9 cellular contexts compared by ENCODE assay signal in the genomic region with DNA sequence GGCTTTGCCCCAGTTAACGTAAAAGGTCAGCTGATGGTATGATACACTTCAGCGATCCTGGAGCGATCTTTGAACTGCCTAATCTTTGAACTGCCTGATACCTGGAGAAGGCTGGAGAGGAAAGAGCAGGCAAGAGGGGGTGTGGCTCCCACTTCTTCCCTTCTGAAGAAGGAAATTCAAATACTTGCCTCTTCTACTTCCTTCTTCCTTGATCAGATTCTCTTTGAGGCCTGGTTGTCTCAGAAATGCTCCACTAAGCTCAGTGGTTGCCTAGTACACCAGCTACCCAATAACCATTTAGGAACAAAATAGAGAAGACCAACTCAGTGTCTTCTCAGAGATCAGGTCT. TPM values are rescaled to one million over a fixed set of nuclear protein-coding genes. Genes with fewer than 3 reads are reported as not detected.
DNase-seq lines count a peak whose midpoint lies in the region; ATAC-seq lines count a peak whose summit lies in the region.
"Had no signal": no experiment of that assay in that cellular context is flagged by ENCODE, and none has a peak within 500 bp of the region (broad histone marks: within the 10 kb centered on the region; RNA-seq: fewer than 3 reads in every experiment).

No MANE protein-coding gene starts in this region.

- peak overlapping the region; percentile 62 for H3K9ac ChIP-seq in HUES6 (ENCODE audit: low read length)

- no peaks in the 10 kb centered on the region for H3K36me3 ChIP-seq in HUES6 (ENCODE audit: control insufficient read depth, insufficient read depth, low read length)

- peak overlapping the region; percentile 69 for H3K4me3 ChIP-seq in HUES6 (ENCODE audit: low read depth, low read length)

- H3K9me3 ChIP-seq in HUES6 (ENCODE audit: control insufficient read depth, insufficient read depth, low read depth, low read length), result no peaks in the 10 kb centered on the region

- H3K4me1 ChIP-seq in HUES6 (ENCODE audit: control insufficient read depth, insufficient read depth, low read length), result peaks cover 21% of the 10 kb centered on the region

- H3K27ac ChIP-seq in HUES6 (ENCODE audit: low read depth, low read length) (no peak overlapping the region), angular gyrus (ENCODE audit: low read depth, low read length) (peak overlapping the region; percentile 44)
- H3K27ac ChIP-seq: C4-2B had no signal

- ATAC-seq in activated CD4-positive, CD25-positive, alpha-beta regulatory T cell treated with anti-CD3 and anti-CD28 coated beads, Interleukin-2, amount 50 U/mL, for 24 hours, result peak; percentile 1 to 11
- ATAC-seq in stimulated activated naive CD8-positive, alpha-beta T cell treated with anti-CD3 and anti-CD28 coated beads, Interleukin-15, Interleukin-2, amounts not matched to agents 100 U/mL and 50 U/mL, for 24 hours, result peak; percentile 20

- H3K27me3 ChIP-seq in HUES6 (ENCODE audit: control insufficient read depth, insufficient read depth, low read length), result no peaks in the 10 kb centered on the region

- no peak for DNase-seq in activated CD4-positive, CD25-positive, alpha-beta regulatory T cell treated with anti-CD3 and anti-CD28 coated beads, Interleukin-2, amount 50 U/mL, for 72 hours
- peak; percentile 24 for DNase-seq in iris pigment epithelial cell (ENCODE audit: low read depth)
- DNase-seq in stimulated activated naive CD8-positive, alpha-beta T cell treated with anti-CD3 and anti-CD28 coated beads, Interleukin-15, Interleukin-2, amounts not matched to agents 100 U/mL and 50 U/mL, for 24 hours, result peak; percentile 30
- no peak for DNase-seq in NCI-H1417 treated with DMSO at 0.1 percent for 48 hours (lab: John Stamatoyannopoulos, UW)
- DNase-seq in SK-N-DZ (ENCODE audit: low spot score), result no peak

RNA-seq across cellular contexts. Expression of a gene that starts 0.6 kb away (rescaled TPM):
- polyA plus RNA-seq in SK-N-DZ (2014; cell fraction: cytosol; rRNA removed), result 9.1 and 14.8 TPM in 2 replicates
- polyA plus RNA-seq in SK-N-DZ (2014; cell fraction: nucleus; rRNA removed), result 0.50 and 5.3 TPM in 2 replicates

Comparison
In these comparisons a context has a peak if more than half of its experiments do, and no peak if none do; other contexts are left out.
1. DNase-seq: peak in iris pigment epithelial cell (single experiment) and stimulated activated naive CD8-positive, alpha-beta T cell treated with anti-CD3 and anti-CD28 coated beads, Interleukin-15, Interleukin-2, amounts not matched to agents 100 U/mL and 50 U/mL, for 24 hours (single experiment); none in activated CD4-positive, CD25-positive, alpha-beta regulatory T cell treated with anti-CD3 and anti-CD28 coated beads, Interleukin-2, amount 50 U/mL, for 72 hours (single experiment), NCI-H1417 treated with DMSO at 0.1 percent for 48 hours (single experiment) and SK-N-DZ (single experiment).